19 cellular contexts compared by ENCODE assay signal in genomic region chr4:1462768-1463075, GRCh38. TPM values are rescaled to one million over a fixed set of nuclear protein-coding genes. Genes with fewer than 3 reads are reported as not detected.
"Had no signal": no experiment of that assay in that cellular context is flagged by ENCODE, and none has a peak within 500 bp of the region (broad histone marks: within the 10 kb centered on the region; RNA-seq: fewer than 3 reads in every experiment).

No MANE protein-coding gene starts in this region.

- H3K36me3 ChIP-seq: adrenal gland, cardiac muscle cell, tibial artery had no signal

- H3K4me3 Mint-ChIP-seq: activated CD8-positive, alpha-beta memory T cell treated with anti-CD3 and anti-CD28 coated beads, Interleukin-2, amount 10 ng/mL, durations not matched to agents 7 days and 5 days; activated naive CD4-positive, alpha-beta T cell treated with anti-CD3 and anti-CD28 coated beads, Interleukin-2, amount 50 U/mL, for 24 hours; activated T-cell treated with anti-CD3 and anti-CD28 coated beads, Interleukin-2, amount 50 U/mL, for 24 hours; mesothelial cell of epicardium; stimulated activated naive B cell treated with anti-CD40 and anti-IgM and Interleukin-4, amounts not matched to agents 10 μg/mL and 1 μg/mL and 100 μg/mL, for 72 hours had no signal

- H3K4me1 ChIP-seq: adrenal gland, tibial artery had no signal

- H3K4me3 ChIP-seq: adrenal gland, cardiac muscle cell, SK-N-MC, tibial artery had no signal

- H3K9me3 ChIP-seq: adrenal gland had no signal

- H3K4me1 Mint-ChIP-seq: activated CD8-positive, alpha-beta memory T cell treated with anti-CD3 and anti-CD28 coated beads, Interleukin-2, amount 10 ng/mL, durations not matched to agents 7 days and 5 days; activated naive CD4-positive, alpha-beta T cell treated with anti-CD3 and anti-CD28 coated beads, Interleukin-2, amount 50 U/mL, for 24 hours; stimulated activated naive B cell treated with anti-CD40 and anti-IgM and Interleukin-4, amounts not matched to agents 10 μg/mL and 1 μg/mL and 100 μg/mL, for 72 hours had no signal

- H3K27ac Mint-ChIP-seq: activated CD8-positive, alpha-beta memory T cell treated with anti-CD3 and anti-CD28 coated beads, Interleukin-2, amount 10 ng/mL, durations not matched to agents 7 days and 5 days; activated naive CD4-positive, alpha-beta T cell treated with anti-CD3 and anti-CD28 coated beads, Interleukin-2, amount 50 U/mL, for 24 hours; activated T-cell treated with anti-CD3 and anti-CD28 coated beads, Interleukin-2, amount 50 U/mL, for 24 hours; stimulated activated naive B cell treated with anti-CD40 and anti-IgM and Interleukin-4, amounts not matched to agents 10 μg/mL and 1 μg/mL and 100 μg/mL, for 72 hours had no signal

- ATAC-seq: activated CD8-positive, alpha-beta memory T cell treated with anti-CD3 and anti-CD28 coated beads, Interleukin-2, amount 10 ng/mL, durations not matched to agents 7 days and 5 days had no signal

- DNase-seq: activated CD4-positive, alpha-beta T cell treated with anti-CD3 and anti-CD28 coated beads, Interleukin-2, amount 50 U/mL, for 48 hours; activated CD8-positive, alpha-beta memory T cell treated with anti-CD3 and anti-CD28 coated beads, Interleukin-2, amount 10 ng/mL, durations not matched to agents 7 days and 5 days; activated T-cell treated with anti-CD3 and anti-CD28 coated beads, Interleukin-2, amount 50 U/mL, for 24 hours; hypothalamus; stimulated activated CD4-positive, alpha-beta T cell treated with anti-CD3 and anti-CD28 coated beads, Interleukin-2, amount 100 ng/mL, for 48 hours; stimulated activated naive B cell treated with anti-CD40 and anti-IgM and Interleukin-4, amounts not matched to agents 10 μg/mL and 1 μg/mL and 100 μg/mL, for 72 hours; T-helper 1 cell; T1000 had no signal

- H3K36me3 Mint-ChIP-seq: mesothelial cell of epicardium had no signal

- H3K27ac ChIP-seq: adrenal gland, cardiac muscle cell, SK-N-MC, tibial artery had no signal

RNA-seq across cellular contexts. Expression of gene NKX1-1, which starts 56.5 kb away (rescaled TPM):
- total RNA-seq: activated CD8-positive, alpha-beta memory T cell treated with anti-CD3 and anti-CD28 coated beads, Interleukin-2, amount 10 ng/mL, durations not matched to agents 7 days and 5 days; adrenal gland; cardiac muscle cell; kidney epithelial cell; liver; mesothelial cell of epicardium; myocyte; subcutaneous adipose tissue had no signal
- polyA plus RNA-seq: adrenal gland, cardiac muscle cell, esophagus, liver had no signal
